ENCODE assay signal across 14 cellular contexts in the genomic region with DNA sequence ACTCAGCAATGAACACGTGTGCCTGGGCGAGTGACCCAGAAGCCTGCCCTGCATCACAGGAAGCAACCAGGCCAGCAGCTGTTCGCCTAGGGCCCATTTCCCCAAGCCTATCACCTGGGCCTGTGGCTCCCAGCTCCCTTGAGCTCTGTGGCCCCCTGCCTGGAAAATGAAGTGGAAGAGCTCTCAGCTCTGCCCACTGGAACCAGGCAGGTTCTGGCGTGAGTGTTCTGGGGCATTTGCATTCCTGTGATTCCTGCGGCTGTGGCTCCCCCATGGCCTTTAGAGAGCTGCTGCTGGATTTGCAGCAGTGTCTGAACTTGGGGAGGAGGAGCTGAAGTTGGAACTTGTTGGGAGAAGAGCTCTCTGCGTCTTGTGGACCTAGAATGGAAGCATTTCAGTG. TPM values are rescaled to one million over a fixed set of nuclear protein-coding genes. Genes with fewer than 3 reads are reported as not detected.
A peak's percentile ranks its signal among the peaks of the same experiment; 100 is the strongest.
DNase-seq lines count a peak whose midpoint lies in the region; ATAC-seq and TF ChIP-seq lines count a peak whose summit lies in the region.
"Had no signal": no experiment of that assay in that cellular context is flagged by ENCODE, and none has a peak within 500 bp of the region (broad histone marks: within the 10 kb centered on the region; RNA-seq: fewer than 3 reads in every experiment).

No MANE protein-coding gene starts in this region.

- peak overlapping the region; percentile 60 for H3K27ac ChIP-seq in epithelial cell of prostate
- peak overlapping the region; percentile 86 for H3K27ac ChIP-seq in skeletal muscle tissue (ENCODE audit: low read depth, low read length)
- H3K27ac ChIP-seq: KMS-11, PC-9 had no signal

- H3K4me1 ChIP-seq in skeletal muscle tissue (ENCODE audit: control insufficient read depth in 3 of 3, insufficient read depth in 3 of 3, low read length in 3 of 3), result peaks cover 31 to 62% (median 54%) of the 10 kb centered on the region in 3 donors

- H3K9me3 Mint-ChIP-seq in activated naive CD4-positive, alpha-beta T cell treated with anti-CD3 and anti-CD28 coated beads, Interleukin-2, amount 50 U/mL, for 72 hours, result no peaks in the 10 kb centered on the region
- H3K9me3 Mint-ChIP-seq: H9 had no signal

- peak overlapping the region; percentile 44 to 63 for H3K27ac Mint-ChIP-seq in activated naive CD4-positive, alpha-beta T cell treated with anti-CD3 and anti-CD28 coated beads, Interleukin-2, amount 50 U/mL, for 72 hours

- no peak for DNase-seq in activated naive CD4-positive, alpha-beta T cell treated with anti-CD3 and anti-CD28 coated beads, Interleukin-2, amount 50 U/mL, for 72 hours (ENCODE audit: low spot score in 2 of 2)
- no peak for DNase-seq in activated naive CD4-positive, alpha-beta T cell treated with anti-CD3 and anti-CD28 coated beads, Interleukin-2, amount 50 U/mL, for 16 hours
- DNase-seq in epithelial cell of prostate (ENCODE audit: low read depth, low spot score), result no peak
- DNase-seq in KBM-7, result no peak
- no peak for DNase-seq in T-helper 9 cell
- DNase-seq: activated CD4-positive, alpha-beta T cell treated with anti-CD3 and anti-CD28 coated beads for 4 hours; H9; NCI-H1436 treated with DMSO at 0.1 percent for 48 hours; NCI-H524; PC-9 had no signal

- in situ Hi-C loops in KBM-7 (cut with MboI; ENCODE audit: low pct_unique_long_range_greater_than_20kb, low sequenced_read_pairs), result no loop called here

- no peaks in the 10 kb centered on the region for H3K9me3 ChIP-seq in skeletal muscle tissue (ENCODE audit: control insufficient read depth in 3 of 3, low read length in 3 of 3)

- H3K36me3 Mint-ChIP-seq in activated naive CD4-positive, alpha-beta T cell treated with anti-CD3 and anti-CD28 coated beads, Interleukin-2, amount 50 U/mL, for 72 hours, result peaks cover 12 to 33% of the 10 kb centered on the region in 2 donors

- H3K9ac ChIP-seq in skeletal muscle tissue (ENCODE audit: low read depth in 1 of 3, low read length in 3 of 3), result peak overlapping the region in 2 of 3 donors; percentile 45 to 59
- H3K9ac ChIP-seq: KMS-11 had no signal

- no peak for ATAC-seq in activated naive CD4-positive, alpha-beta T cell treated with anti-CD3 and anti-CD28 coated beads, Interleukin-2, amount 50 U/mL, for 72 hours
- ATAC-seq in GM21825 (IDR thresholded peaks at IDR 0.05; ENCODE audit: unreplicated experiment), result no peak

- H3K27me3 ChIP-seq in skeletal muscle tissue (ENCODE audit: control insufficient read depth in 3 of 3, insufficient read depth in 3 of 3, low read length in 3 of 3), result no peaks in the 10 kb centered on the region

- peaks cover 55 to 60% (median 59%) of the 10 kb centered on the region in 3 donors for H3K36me3 ChIP-seq in skeletal muscle tissue (ENCODE audit: control insufficient read depth in 3 of 3, insufficient read depth in 3 of 3, low read length in 3 of 3)

- H3K4me3 ChIP-seq in skeletal muscle tissue (ENCODE audit: low read length in 3 of 3), result no peak overlapping the region
- H3K4me3 ChIP-seq: PC-9 had no signal

TF ChIP-seq in PFSK-1, 5 proteins besides CTCF, POLR2A, EP300 and RAD21:
- TF ChIP-seq POLR2AphosphoS5 (IDR thresholded peaks at IDR 0.05; ENCODE audit: low read depth, low read length), result 0 out of 2 replicates have a peak, but pooled peaks have one; percentile 10
- TF ChIP-seq FOXP2 (optimal IDR thresholded peaks at IDR 0.05; ENCODE audit: borderline replicate concordance, extremely low read depth, extremely low read length, insufficient read depth), result no peak
- no peak for TF ChIP-seq SIN3A (IDR thresholded peaks at IDR 0.05; ENCODE audit: borderline replicate concordance, insufficient read depth, low read length)
TF ChIP-seq in PFSK-1: peak in this region for 1.

RNA-seq across cellular contexts. Expression of a gene that starts 22.8 kb away (rescaled TPM):
- 100 to 1,000 TPM in 1 of 2 donors, 10 to 100 TPM in 1; 63.5 to 122 TPM for total RNA-seq in activated naive CD4-positive, alpha-beta T cell treated with anti-CD3 and anti-CD28 coated beads, Interleukin-2, amount 50 U/mL, for 72 hours
- polyA plus RNA-seq in PFSK-1 (2012; ENCODE audit: insufficient read length, low read depth), result 53.3 TPM
- total RNA-seq in skeletal muscle tissue, result 15.1 TPM

RNA-seq across cellular contexts. Expression of a gene that starts 41.4 kb away (rescaled TPM):
- 100 to 1,000 TPM; 179 to 182 TPM for total RNA-seq in activated naive CD4-positive, alpha-beta T cell treated with anti-CD3 and anti-CD28 coated beads, Interleukin-2, amount 50 U/mL, for 72 hours
- 15.1 TPM for polyA plus RNA-seq in PFSK-1 (2012; ENCODE audit: insufficient read length, low read depth)
- 15.7 TPM for total RNA-seq in skeletal muscle tissue

Comparison
In these comparisons a context has a peak if more than half of its experiments do, and no peak if none do; other contexts are left out.
1. RNA of a gene that starts 41.4 kb away (total RNA-seq): 179 to 182 TPM in activated naive CD4-positive, alpha-beta T cell treated with anti-CD3 and anti-CD28 coated beads, Interleukin-2, amount 50 U/mL, for 72 hours; 15.7 TPM in skeletal muscle tissue (single experiment); every median in the first group is over 10 times any median in the second.